ENCODE assay signal across 18 cellular contexts in genomic region chr17:41498276-41498675, GRCh38. TPM values are rescaled to one million over a fixed set of nuclear protein-coding genes. Genes with fewer than 3 reads are reported as not detected.
A peak's percentile ranks its signal among the peaks of the same experiment; 100 is the strongest.
DNase-seq lines count a peak whose midpoint lies in the region; ATAC-seq, FAIRE-seq and TF ChIP-seq lines count a peak whose summit lies in the region.
"Had no signal": no experiment of that assay in that cellular context is flagged by ENCODE, and none has a peak within 500 bp of the region (broad histone marks: within the 10 kb centered on the region; RNA-seq: fewer than 3 reads in every experiment).

No MANE protein-coding gene starts in this region.

- TF ChIP-seq RAD21 in HCT116 (IDR thresholded peaks at IDR 0.05; ENCODE audit: low read depth): no peak

- H3K79me2 ChIP-seq in HCT116 (ENCODE audit: insufficient read depth, low read length): no peaks in the 10 kb centered on the region

- DNase-seq in HCT116 (ENCODE audit: low read depth, low spot score): no peak
- DNase-seq in NAMALWA (ENCODE audit: low spot score): peak; percentile 6
- peak; percentile 42 for DNase-seq in dermis blood vessel endothelial cell
- no peak for DNase-seq in GM12892 (ENCODE audit: insufficient read length)
- DNase-seq: activated CD4-positive, alpha-beta T cell treated with anti-CD3 and anti-CD28 coated beads, Interleukin-2, amount 10 ng/mL, durations not matched to agents 7 days and 5 days; activated naive CD8-positive, alpha-beta T cell treated with anti-CD3 and anti-CD28 coated beads for 36 hours; C1 segment of cervical spinal cord; head of caudate nucleus; NCI-H1092 treated with DMSO at 0.1 percent for 48 hours; psoas muscle; substantia nigra had no signal

- H3K27me3 ChIP-seq in HCT116 (ENCODE audit: insufficient read depth, low read length) (no peaks in the 10 kb centered on the region), muscle layer of duodenum (ENCODE audit: low read depth, low read length) (no peaks in the 10 kb centered on the region)

- ATAC-seq in HCT116 (no peak), HG02973 (IDR thresholded peaks at IDR 0.05; ENCODE audit: unreplicated experiment) (no peak), HG03520 (IDR thresholded peaks at IDR 0.05; ENCODE audit: unreplicated experiment) (no peak), HG02588 (IDR thresholded peaks at IDR 0.05; ENCODE audit: unreplicated experiment) (no peak)
- ATAC-seq: psoas muscle had no signal

- H3K36me3 ChIP-seq in HCT116 (ENCODE audit: control insufficient read depth in 1 of 2, insufficient read depth in 2 of 2, low read length in 2 of 2): no peaks in the 10 kb centered on the region
- no peaks in the 10 kb centered on the region for H3K36me3 ChIP-seq in muscle layer of duodenum (ENCODE audit: control insufficient read depth in 1 of 2, insufficient read depth in 2 of 2, low read length in 2 of 2)

- H3K27ac ChIP-seq in HCT116 (ENCODE audit: low read depth, low read length) (no peak overlapping the region; the same call in 1 of the 2 replicates), muscle layer of duodenum (ENCODE audit: low read length) (peak overlapping the region; percentile 45)
- H3K27ac ChIP-seq: psoas muscle had no signal

- H3K9me2 ChIP-seq in HCT116 (ENCODE audit: insufficient read depth): no peaks in the 10 kb centered on the region

- no peak for TF ChIP-seq POLR2A in HCT116 (IDR thresholded peaks at IDR 0.05; ENCODE audit: borderline replicate concordance, extremely low read depth, insufficient read depth, insufficient read length)
- TF ChIP-seq POLR2A in GM12892 (IDR thresholded peaks at IDR 0.05; ENCODE audit: low read depth, low read length): no peak

- no peak overlapping the region; the same call in 1 of the 2 replicates for H3K9ac ChIP-seq in HCT116 (ENCODE audit: low read length)

- CTCF ChIA-PET in HCT116 (lab: Charles Lee): interaction anchor here (1.3 to 4.7 kb wide), 3 partner anchors 51 to 641 kb away, joined by 3 to 23 read pairs (median 7); no protein-coding TSS in a partner anchor

- H3K4me2 ChIP-seq in HCT116 (ENCODE audit: low read length): peak overlapping the region; percentile 1; the same call in 1 of the 2 replicates

- BruUV-seq in HCT116 (replicated peaks; lab: Mats Ljungman, UMichigan): no TSS peak

- H3K9me3 ChIP-seq in HCT116 (ENCODE audit: control insufficient read depth in 1 of 2, insufficient read depth in 1 of 2, low read depth in 1 of 2, low read length in 2 of 2) (no peaks in the 10 kb centered on the region), muscle layer of duodenum (ENCODE audit: control insufficient read depth in 1 of 2, low read length in 2 of 2) (no peaks in the 10 kb centered on the region)
- H3K9me3 ChIP-seq: psoas muscle had no signal

- intact Hi-C loops in HCT116 (cut with micrococcal nuclease): loop anchor here (10.0 kb wide), 1 partner anchor 83 kb away; no protein-coding TSS in a partner anchor

- RAD21 ChIA-PET in HCT116 (lab: Charles Lee; ENCODE audit: low non-redundant PET in 1 of 2, low total read pairs in 2 of 2, uncharacterized antibody in 2 of 2, unreplicated experiment in 2 of 2): interaction anchor here in 1 of 2 experiments (1.7 kb wide), 1 partner anchor 51 kb away, joined by 7 read pairs; no protein-coding TSS in a partner anchor

- H3K4me3 ChIP-seq in HCT116 (replicated peaks in 1 of 2; ENCODE audit: low read depth in 1 of 2, low read length in 2 of 2) (no peak overlapping the region), muscle layer of duodenum (ENCODE audit: low read depth in 1 of 2, low read length in 2 of 2) (no peak overlapping the region)
- H3K4me3 ChIP-seq: psoas muscle had no signal

- no peak overlapping the region for H2AFZ ChIP-seq in HCT116 (ENCODE audit: low read depth, low read length, poor library complexity, severe bottlenecking)

- TF ChIP-seq CTCF in HCT116 (IDR thresholded peaks at IDR 0.05 in 2 of 3, conservative IDR thresholded peaks at IDR 0.05 in 1 of 3; ENCODE audit: borderline replicate concordance in 1 of 3, insufficient read depth in 1 of 3, low read depth in 2 of 3, low read length in 2 of 3): no peak

- H3K4me1 ChIP-seq in HCT116 (ENCODE audit: control insufficient read depth in 1 of 2, insufficient read depth in 2 of 2, low read length in 2 of 2): peaks cover 34 to 85% of the 10 kb centered on the region in 2 experiments
- H3K4me1 ChIP-seq in muscle layer of duodenum (ENCODE audit: control insufficient read depth in 1 of 2, insufficient read depth in 2 of 2, low read length in 2 of 2): no peaks in the 10 kb centered on the region
- H3K4me1 ChIP-seq: psoas muscle had no signal

- H4K20me1 ChIP-seq in HCT116 (ENCODE audit: insufficient read depth): no peaks in the 10 kb centered on the region

- no peak for FAIRE-seq in GM12892 (lab: Jason Lieb, UNC)
- FAIRE-seq: islet of Langerhans, RCC 7860 had no signal

- POLR2A ChIA-PET in HCT116 (lab: Charles Lee): interaction anchor here (0.8 to 1.8 kb wide), 3 partner anchors 28 to 585 kb away, joined by 3 to 6 read pairs (median 3); partner anchors contain the start of gene KRT19

TF ChIP-seq in HCT116, 20 proteins besides CTCF, POLR2A, EP300 and RAD21:
- TF ChIP-seq POLR2AphosphoS5 (IDR thresholded peaks at IDR 0.05; ENCODE audit: low read depth, low read length) (no peak), JUND (IDR thresholded peaks at IDR 0.05) (no peak), ZNF274 (IDR thresholded peaks at IDR 0.05; ENCODE audit: low read depth, low read length) (no peak), SP1 (IDR thresholded peaks at IDR 0.05; ENCODE audit: low read depth) (no peak), SIN3A (IDR thresholded peaks at IDR 0.05; ENCODE audit: low read depth) (no peak), FOSL1 (IDR thresholded peaks at IDR 0.05; ENCODE audit: low read depth) (no peak), CBX3 (IDR thresholded peaks at IDR 0.05; ENCODE audit: low read depth) (no peak), ATF3 (IDR thresholded peaks at IDR 0.05) (no peak), MAX (IDR thresholded peaks at IDR 0.05) (no peak)

RNA-seq across cellular contexts. Expression of gene KRT13, which starts 7.1 kb away (rescaled TPM):
- 3.7 TPM for total RNA-seq in HCT116 (2021; ENCODE audit: unreplicated experiment)
- polyA plus RNA-seq in HCT116 (2012): 4.2 and 7.1 TPM in 2 replicates
- total RNA-seq in dermis blood vessel endothelial cell: not detected in 2 replicates
- not detected for polyA plus RNA-seq in GM12892 (2012; ENCODE audit: missing spikeins)
- total RNA-seq: activated CD4-positive, alpha-beta T cell treated with anti-CD3 and anti-CD28 coated beads, Interleukin-2, amount 10 ng/mL, durations not matched to agents 7 days and 5 days; activated naive CD8-positive, alpha-beta T cell treated with anti-CD3 and anti-CD28 coated beads for 36 hours; T-helper 2 cell treated with Interferon-gamma antibody and Interleukin-4, amounts not matched to agents 100 ng/mL and 5 ng/mL, for 36 hours had no signal

RNA-seq across cellular contexts. Expression of gene KRT36, which starts 8.6 kb away (rescaled TPM):
- total RNA-seq in HCT116 (2021; ENCODE audit: unreplicated experiment): not detected
- polyA plus RNA-seq in HCT116 (2012): 0.04 and 0.08 TPM in 2 replicates
- 0.14 and 0.17 TPM in 2 replicates for total RNA-seq in dermis blood vessel endothelial cell
- polyA plus RNA-seq in GM12892 (2012; ENCODE audit: missing spikeins): not detected
- total RNA-seq: activated CD4-positive, alpha-beta T cell treated with anti-CD3 and anti-CD28 coated beads, Interleukin-2, amount 10 ng/mL, durations not matched to agents 7 days and 5 days; activated naive CD8-positive, alpha-beta T cell treated with anti-CD3 and anti-CD28 coated beads for 36 hours; psoas muscle; T-helper 2 cell treated with Interferon-gamma antibody and Interleukin-4, amounts not matched to agents 100 ng/mL and 5 ng/mL, for 36 hours had no signal

RNA-seq across cellular contexts. Expression of gene KRT35, which starts 17.3 kb away (rescaled TPM):
- not detected for total RNA-seq in HCT116 (2021; ENCODE audit: unreplicated experiment)
- not detected in 2 replicates for polyA plus RNA-seq in HCT116 (2012)
- total RNA-seq in dermis blood vessel endothelial cell: not detected in 2 replicates
- not detected for polyA plus RNA-seq in GM12892 (2012; ENCODE audit: missing spikeins)
- total RNA-seq: activated CD4-positive, alpha-beta T cell treated with anti-CD3 and anti-CD28 coated beads, Interleukin-2, amount 10 ng/mL, durations not matched to agents 7 days and 5 days; activated naive CD8-positive, alpha-beta T cell treated with anti-CD3 and anti-CD28 coated beads for 36 hours; psoas muscle; T-helper 2 cell treated with Interferon-gamma antibody and Interleukin-4, amounts not matched to agents 100 ng/mL and 5 ng/mL, for 36 hours had no signal
- polyA plus RNA-seq: psoas muscle had no signal

RNA-seq across cellular contexts. Expression of gene KRT15, which starts 20.4 kb away (rescaled TPM):
- 37.1 TPM for total RNA-seq in HCT116 (2021; ENCODE audit: unreplicated experiment)
- polyA plus RNA-seq in HCT116 (2012): 104 and 111 TPM in 2 replicates
- 0.51 TPM in 2 replicates for total RNA-seq in dermis blood vessel endothelial cell
- not detected for polyA plus RNA-seq in GM12892 (2012; ENCODE audit: missing spikeins)
- total RNA-seq: activated CD4-positive, alpha-beta T cell treated with anti-CD3 and anti-CD28 coated beads, Interleukin-2, amount 10 ng/mL, durations not matched to agents 7 days and 5 days; activated naive CD8-positive, alpha-beta T cell treated with anti-CD3 and anti-CD28 coated beads for 36 hours; T-helper 2 cell treated with Interferon-gamma antibody and Interleukin-4, amounts not matched to agents 100 ng/mL and 5 ng/mL, for 36 hours had no signal

RNA-seq across cellular contexts. Expression of gene KRT19, which starts 29.8 kb away (rescaled TPM):
- total RNA-seq in HCT116 (2021; ENCODE audit: unreplicated experiment) (1,248 TPM), dermis blood vessel endothelial cell (10.7 and 10.9 TPM in 2 replicates)
- polyA plus RNA-seq in HCT116 (2012): 2,498 and 2,504 TPM in 2 replicates
- not detected for polyA plus RNA-seq in GM12892 (2012; ENCODE audit: missing spikeins)
- total RNA-seq: activated CD4-positive, alpha-beta T cell treated with anti-CD3 and anti-CD28 coated beads, Interleukin-2, amount 10 ng/mL, durations not matched to agents 7 days and 5 days; activated naive CD8-positive, alpha-beta T cell treated with anti-CD3 and anti-CD28 coated beads for 36 hours; T-helper 2 cell treated with Interferon-gamma antibody and Interleukin-4, amounts not matched to agents 100 ng/mL and 5 ng/mL, for 36 hours had no signal

Comparison
In these comparisons a context has a peak if more than half of its experiments do, and no peak if none do; other contexts are left out.
1. DNase-seq: peak in NAMALWA (single experiment) and dermis blood vessel endothelial cell (single experiment); none in HCT116 (single experiment) and GM12892 (single experiment).